8 cellular contexts compared by ENCODE assay signal in the genomic region with DNA sequence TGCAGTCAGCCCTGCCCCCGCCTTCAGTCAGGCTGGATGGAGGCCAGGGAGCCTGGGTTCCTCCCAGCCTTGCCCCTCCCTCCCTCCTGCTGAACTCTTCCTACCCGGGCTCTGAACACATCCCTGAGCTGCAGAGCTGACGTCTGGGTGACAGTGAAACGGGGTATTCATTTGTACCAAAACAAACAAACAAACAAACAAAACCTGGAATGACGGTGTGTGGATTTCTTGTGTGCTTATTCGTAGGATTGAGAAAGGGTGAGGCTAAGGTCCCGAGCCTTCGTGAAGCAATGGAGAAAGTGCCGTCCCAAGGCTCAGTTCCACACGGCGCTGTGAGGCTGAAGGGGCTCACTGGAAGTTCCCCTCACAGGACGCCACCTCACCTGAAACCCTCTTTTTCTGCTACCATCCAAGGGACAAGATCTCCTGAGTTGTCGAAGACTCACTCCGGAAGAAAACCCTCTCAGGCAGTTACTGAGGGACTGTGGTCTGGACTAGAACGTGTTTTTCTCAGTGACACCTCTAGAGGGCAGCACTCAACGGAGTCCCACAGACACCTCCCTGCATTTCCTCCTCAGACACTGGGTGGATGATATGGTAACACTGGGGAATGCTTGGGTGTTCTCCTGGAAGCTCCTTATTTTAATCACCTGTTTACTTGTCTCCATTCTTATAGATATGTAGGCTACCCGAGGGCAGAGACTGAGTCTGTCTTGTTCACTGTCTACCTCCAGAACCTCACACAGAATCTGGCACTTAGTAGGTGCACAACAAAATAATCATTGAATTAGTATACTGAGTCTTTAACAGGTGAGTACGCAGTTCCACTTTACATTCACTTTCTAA. TPM values are rescaled to one million over a fixed set of nuclear protein-coding genes. Genes with fewer than 3 reads are reported as not detected.
DNase-seq lines count a peak whose midpoint lies in the region; ATAC-seq, FAIRE-seq and TF ChIP-seq lines count a peak whose summit lies in the region.

No MANE protein-coding gene starts in this region.

- peak; percentile 74 to 75 for DNase-seq in A549 (ENCODE audit: low read depth in 1 of 2, low spot score in 1 of 2)
- peak; percentile 88 for DNase-seq in NCI-H2029 treated with DMSO at 0.1 percent for 48 hours (lab: John Stamatoyannopoulos, UW)
- peak; percentile 55 for DNase-seq in UCSD-AML1 (lab: John Stamatoyannopoulos, UW; ENCODE audit: unreplicated experiment)
- peak; percentile 83 for DNase-seq in MCF 10A (ENCODE audit: unreplicated experiment)
- DNase-seq in immature natural killer cell, result peak; percentile 61 to 70 (median 69)
- peak; percentile 41 to 53 for DNase-seq in stimulated activated CD4-positive, alpha-beta T cell treated with anti-CD3 and anti-CD28 coated beads, Interleukin-12 subunit alpha, Interleukin-12 subunit beta, amount 100 ng/mL, for 24 hours (ENCODE audit: low read depth in 2 of 2)

- no TSS peak for BruUV-seq in MCF 10A (replicated peaks; lab: Mats Ljungman, UMichigan)

- intact Hi-C loops in MCF 10A (cut with micrococcal nuclease), result loop anchor here (1.0 to 10.0 kb wide), 2 partner anchors 113 to 157 kb away; partner anchors contain the start of gene GSTA4

- H3K4me3 Mint-ChIP-seq in MCF 10A (ENCODE audit: unreplicated experiment) (peak overlapping the region; percentile 78), immature natural killer cell (peak overlapping the region; percentile 83 to 90 (median 86))

- TF ChIP-seq RAD21 in A549 (conservative IDR thresholded peaks at IDR 0.05 in 1 of 2, IDR thresholded peaks at IDR 0.05 in 1 of 2), result peak; percentile 62 to 66

- POLR2A ChIA-PET in A549 (lab: Yijun Ruan, JAX) (no interaction called here), MCF 10A (lab: Yijun Ruan, JAX) (interaction anchor here (0.6 to 2.3 kb wide), 4 partner anchors 10 to 166 kb away, joined by 3 to 15 read pairs (median 4); partner anchors contain the start of gene GSTA4)

- peak overlapping the region; percentile 58 for H3K4me3 ChIP-seq in A549

- peak overlapping the region; percentile 64 for H3K4me2 ChIP-seq in A549

- peak; percentile 76 for TF ChIP-seq CTCF in A549 (IDR thresholded peaks at IDR 0.05)
- TF ChIP-seq CTCF in MCF 10A (IDR thresholded peaks at IDR 0.05; ENCODE audit: unreplicated experiment), result peak; percentile 71

- H3K4me1 Mint-ChIP-seq in MCF 10A (ENCODE audit: insufficient read depth, unreplicated experiment), result peaks cover 6% of the 10 kb centered on the region
- peaks cover 6 to 7% of the 10 kb centered on the region in 2 donors for H3K4me1 Mint-ChIP-seq in immature natural killer cell

- peak; percentile 100 for ATAC-seq in A549
- ATAC-seq in GM18511 (IDR thresholded peaks at IDR 0.05; ENCODE audit: unreplicated experiment), result peak; percentile 100
- ATAC-seq in HG03045 (IDR thresholded peaks at IDR 0.05; ENCODE audit: unreplicated experiment), result peak; percentile 98

- no peak for FAIRE-seq in A549 (lab: Jason Lieb, UNC)

- H3K4me1 ChIP-seq in A549, result peaks cover 8% of the 10 kb centered on the region; the same call in 2 of the 3 replicates

- H3K27me3 Mint-ChIP-seq in MCF 10A (ENCODE audit: insufficient read depth, unreplicated experiment), result peaks cover 21% of the 10 kb centered on the region
- H3K27me3 Mint-ChIP-seq in immature natural killer cell (ENCODE audit: low read depth in 3 of 3), result peaks cover 0 to 2% (median 0%) of the 10 kb centered on the region in 3 donors

- 9% methylated on average over 17 of the region's 18 CpGs for WGBS in A549 (ENCODE audit: missing lambda C conversion rate)

- no peak for TF ChIP-seq POLR2A in A549 (IDR thresholded peaks at IDR 0.05; ENCODE audit: low read length)

- H3K36me3 Mint-ChIP-seq in MCF 10A (ENCODE audit: insufficient read depth, unreplicated experiment), result no peaks in the 10 kb centered on the region
- no peaks in the 10 kb centered on the region for H3K36me3 Mint-ChIP-seq in immature natural killer cell

- CTCF ChIA-PET in A549 (lab: Yijun Ruan, JAX), result interaction anchor here (0.5 to 1.5 kb wide), 10 partner anchors 14 to 338 kb away, joined by 3 to 9 read pairs (median 3); partner anchors contain the start of gene GSTA4
- CTCF ChIA-PET in MCF 10A (lab: Yijun Ruan, JAX), result interaction anchor here (0.6 to 2.2 kb wide), 15 partner anchors 12 to 437 kb away, joined by 3 to 28 read pairs (median 3); partner anchors contain the start of gene GSTA4

- TF ChIP-seq EP300 in A549 (IDR thresholded peaks at IDR 0.05), result no peak

- H3K9me3 ChIP-seq in A549, result no peaks in the 10 kb centered on the region

- H3K27ac ChIP-seq in A549, result peak overlapping the region; percentile 84 to 90

- H3K9me3 Mint-ChIP-seq in MCF 10A (ENCODE audit: unreplicated experiment), result no peaks in the 10 kb centered on the region
- no peaks in the 10 kb centered on the region for H3K9me3 Mint-ChIP-seq in immature natural killer cell

- H3K27ac Mint-ChIP-seq in MCF 10A (ENCODE audit: low read depth, unreplicated experiment), result no peak overlapping the region
- H3K27ac Mint-ChIP-seq in immature natural killer cell, result peak overlapping the region in 4 of 6 donors; percentile 31 to 82 (median 60)

TF ChIP-seq in A549, 52 proteins besides CTCF, POLR2A, EP300 and RAD21:
- TF ChIP-seq SMC3 (IDR thresholded peaks at IDR 0.05) (peak; percentile 67), JUN (IDR thresholded peaks at IDR 0.05) (no peak)

RNA-seq across cellular contexts. Expression of gene GSTA3, which starts 27.3 kb away (rescaled TPM):
- polyA plus RNA-seq in A549 (2011; rRNA removed) (not detected in 2 replicates), A549 (2017; fragmentation: RNase III; extraction: RNeasy Plus Mini Kit Qiagen cat#74134 plus additional on column Dnase treatment) (not detected in 3 replicates), immature natural killer cell (not detected)
- not detected in 2 replicates for polyA plus RNA-seq in A549 (2012; cell fraction: cytosol; rRNA removed)
- polyA plus RNA-seq in A549 (2012; cell fraction: nucleus; rRNA removed), result not detected in 2 replicates
- polyA minus RNA-seq in A549 (2011; rRNA and poly(A)+ RNA removed), result not detected in 2 replicates
- not detected in 2 replicates for total RNA-seq in MCF 10A (2022)

RNA-seq across cellular contexts. Expression of gene GSTA5, which starts 41.6 kb away (rescaled TPM):
- polyA plus RNA-seq in A549 (2011; rRNA removed), result not detected in 2 replicates
- polyA plus RNA-seq in A549 (2012; cell fraction: cytosol; rRNA removed), result not detected in 2 replicates
- polyA plus RNA-seq in A549 (2012; cell fraction: nucleus; rRNA removed), result not detected in 2 replicates
- not detected in 3 replicates for polyA plus RNA-seq in A549 (2017; fragmentation: RNase III; extraction: RNeasy Plus Mini Kit Qiagen cat#74134 plus additional on column Dnase treatment)
- not detected in 2 replicates for polyA minus RNA-seq in A549 (2011; rRNA and poly(A)+ RNA removed)
- total RNA-seq in MCF 10A (2022), result not detected in 2 replicates
- polyA plus RNA-seq in immature natural killer cell, result not detected

Comparison
In these comparisons a context has a peak if more than half of its experiments do, and no peak if none do; other contexts are left out.
1. Peak in every context shown above with its lines: DNase-seq, ATAC-seq, H3K4me3 ChIP-seq and H3K27ac ChIP-seq.